Comparison of ENCODE assay signal across 1 cellular context in the genomic region with DNA sequence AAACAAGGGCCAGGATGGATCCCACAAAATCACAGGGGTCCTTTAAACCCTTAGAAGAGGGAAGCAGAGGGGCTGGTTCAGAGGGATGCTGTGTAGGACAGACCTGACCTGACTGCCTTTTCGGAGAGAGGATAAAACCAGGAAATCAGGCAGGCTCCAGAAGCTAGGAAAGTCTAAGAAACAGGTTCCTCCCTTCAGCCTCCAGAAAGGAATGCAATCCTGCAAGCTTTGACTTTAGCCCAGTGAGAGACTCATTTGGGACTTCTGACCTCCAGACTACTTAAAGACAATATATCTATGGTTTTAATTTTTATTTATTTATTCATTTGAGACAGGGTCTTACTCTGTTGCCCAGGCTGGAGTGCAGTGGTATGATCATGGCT.
TF ChIP-seq lines count a peak whose summit lies in the region.

No MANE protein-coding gene starts in this region.

TF ChIP-seq in H1, 55 proteins besides CTCF, POLR2A, EP300 and RAD21:
- TF ChIP-seq RBBP5 (IDR thresholded peaks at IDR 0.05; ENCODE audit: borderline replicate concordance, low read depth, low read length) = no peak
- no peak for TF ChIP-seq MAFK (IDR thresholded peaks at IDR 0.05; ENCODE audit: low read depth, low read length)
- no peak for TF ChIP-seq CBX8 (IDR thresholded peaks at IDR 0.05; ENCODE audit: borderline replicate concordance, low read depth, low read length)
- TF ChIP-seq CEBPB (IDR thresholded peaks at IDR 0.05; ENCODE audit: low read depth, low read length) = no peak
- TF ChIP-seq EGR1 (IDR thresholded peaks at IDR 0.05; ENCODE audit: borderline replicate concordance, low read depth, low read length) = no peak
- TF ChIP-seq BRCA1 (IDR thresholded peaks at IDR 0.05; ENCODE audit: low read depth, low read length) = no peak
- TF ChIP-seq ZNF274 (IDR thresholded peaks at IDR 0.05; ENCODE audit: borderline replicate concordance, extremely low read depth, low read length) = no peak
- TF ChIP-seq RNF2 (IDR thresholded peaks at IDR 0.05; ENCODE audit: borderline replicate concordance, low read depth, low read length, missing control alignments, poor library complexity, severe bottlenecking) = no peak
- no peak for TF ChIP-seq JUN (IDR thresholded peaks at IDR 0.05; ENCODE audit: low read depth, low read length)
- no peak for TF ChIP-seq TAF1 (IDR thresholded peaks at IDR 0.05; ENCODE audit: low read depth, low read length)
- TF ChIP-seq SIRT6 (IDR thresholded peaks at IDR 0.05; ENCODE audit: low read length) = no peak
- TF ChIP-seq, protein P1, sequence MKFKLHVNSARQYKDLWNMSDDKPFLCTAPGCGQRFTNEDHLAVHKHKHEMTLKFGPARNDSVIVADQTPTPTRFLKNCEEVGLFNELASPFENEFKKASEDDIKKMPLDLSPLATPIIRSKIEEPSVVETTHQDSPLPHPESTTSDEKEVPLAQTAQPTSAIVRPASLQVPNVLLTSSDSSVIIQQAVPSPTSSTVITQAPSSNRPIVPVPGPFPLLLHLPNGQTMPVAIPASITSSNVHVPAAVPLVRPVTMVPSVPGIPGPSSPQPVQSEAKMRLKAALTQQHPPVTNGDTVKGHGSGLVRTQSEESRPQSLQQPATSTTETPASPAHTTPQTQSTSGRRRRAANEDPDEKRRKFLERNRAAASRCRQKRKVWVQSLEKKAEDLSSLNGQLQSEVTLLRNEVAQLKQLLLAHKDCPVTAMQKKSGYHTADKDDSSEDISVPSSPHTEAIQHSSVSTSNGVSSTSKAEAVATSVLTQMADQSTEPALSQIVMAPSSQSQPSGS (IDR thresholded peaks at IDR 0.05; ENCODE audit: low read length) = no peak
